ENCODE assay signal across 8 cellular contexts in genomic region chr7:139075031-139075652, GRCh38. TPM values are rescaled to one million over a fixed set of nuclear protein-coding genes. Genes with fewer than 3 reads are reported as not detected.
DNase-seq lines count a peak whose midpoint lies in the region; ATAC-seq and TF ChIP-seq lines count a peak whose summit lies in the region.

No MANE protein-coding gene starts in this region.

- H3K4me3 Mint-ChIP-seq in MCF 10A (ENCODE audit: unreplicated experiment), result no peak overlapping the region

- DNase-seq in ACHN (peak; percentile 88), NCI-H2029 treated with DMSO at 0.1 percent for 48 hours (lab: John Stamatoyannopoulos, UW) (peak; percentile 72), UCSD-AML1 (lab: John Stamatoyannopoulos, UW; ENCODE audit: unreplicated experiment) (peak; percentile 10), MCF 10A (ENCODE audit: unreplicated experiment) (peak; percentile 79), iris pigment epithelial cell (ENCODE audit: low read depth) (peak; percentile 79)
- DNase-seq in stimulated activated CD4-positive, alpha-beta T cell treated with anti-CD3 and anti-CD28 coated beads, Interleukin-15, amount 100 ng/mL, for 48 hours (ENCODE audit: low read depth in 2 of 2), result peak; percentile 37 to 50

- no peaks in the 10 kb centered on the region for H3K27me3 Mint-ChIP-seq in MCF 10A (ENCODE audit: insufficient read depth, unreplicated experiment)

- POLR2A ChIA-PET in MCF 10A (lab: Yijun Ruan, JAX), result interaction anchor here (0.6 to 2.4 kb wide), 5 partner anchors 9 to 193 kb away, joined by 3 to 6 read pairs (median 3); no protein-coding TSS in a partner anchor

- CTCF ChIA-PET in MCF 10A (lab: Yijun Ruan, JAX), result interaction anchor here (0.6 to 3.7 kb wide), 46 partner anchors 10 to 1144 kb away, joined by 3 to 44 read pairs (median 4); partner anchors contain the start of genes FMC1, KIAA1549 and ZC3HAV1L

- H3K9me3 Mint-ChIP-seq in MCF 10A (ENCODE audit: unreplicated experiment), result no peaks in the 10 kb centered on the region

- BruUV-seq in MCF 10A (replicated peaks; lab: Mats Ljungman, UMichigan), result no TSS peak

- ATAC-seq in GM18508 (IDR thresholded peaks at IDR 0.05; ENCODE audit: insufficient read depth, unreplicated experiment), result peak; percentile 77
- peak; percentile 75 for ATAC-seq in HG03039 (IDR thresholded peaks at IDR 0.05; ENCODE audit: unreplicated experiment)

- H3K36me3 Mint-ChIP-seq in MCF 10A (ENCODE audit: insufficient read depth, unreplicated experiment), result peaks cover 93% of the 10 kb centered on the region

- TF ChIP-seq CTCF in MCF 10A (IDR thresholded peaks at IDR 0.05; ENCODE audit: unreplicated experiment), result peak; percentile 82

- in situ Hi-C loops in ACHN (cut with HindIII; ENCODE audit: low pct_ligation_motif_present, low pct_unique_long_range_greater_than_20kb, low sequenced_read_pairs), result no loop called here

- peaks cover 7% of the 10 kb centered on the region for H3K4me1 Mint-ChIP-seq in MCF 10A (ENCODE audit: insufficient read depth, unreplicated experiment)

- intact Hi-C loops in MCF 10A (cut with micrococcal nuclease), result loop anchor here (1.0 kb wide), 2 partner anchors 58 to 189 kb away; no protein-coding TSS in a partner anchor

- peak overlapping the region; percentile 27 for H3K27ac Mint-ChIP-seq in MCF 10A (ENCODE audit: low read depth, unreplicated experiment)

RNA-seq across cellular contexts. Expression of gene ZC3HAV1, which starts 34.4 kb away (rescaled TPM):
- total RNA-seq in MCF 10A (2022), result 14.2 and 25.7 TPM in 2 replicates

RNA-seq across cellular contexts. Expression of gene ZC3HAV1L, which starts 39.3 kb away (rescaled TPM):
- 10.9 and 13.7 TPM in 2 replicates for total RNA-seq in MCF 10A (2022)

Comparison
In these comparisons a context has a peak if more than half of its experiments do, and no peak if none do; other contexts are left out.
1. Peak in every context shown above with its lines: DNase-seq and ATAC-seq.
2. DNase-seq: peak in every context shown above with its lines; median percentile 88 in ACHN; 79 in MCF 10A; 79 in iris pigment epithelial cell; 72 in NCI-H2029 treated with DMSO at 0.1 percent for 48 hours; 44 in stimulated activated CD4-positive, alpha-beta T cell treated with anti-CD3 and anti-CD28 coated beads, Interleukin-15, amount 100 ng/mL, for 48 hours; 10 in UCSD-AML1.